7 cellular contexts compared by ENCODE assay signal in genomic region chr16:13956635-13957196, GRCh38. TPM values are rescaled to one million over a fixed set of nuclear protein-coding genes. Genes with fewer than 3 reads are reported as not detected.
A peak's percentile ranks its signal among the peaks of the same experiment; 100 is the strongest.
DNase-seq lines count a peak whose midpoint lies in the region; ATAC-seq and TF ChIP-seq lines count a peak whose summit lies in the region.

No MANE protein-coding gene starts in this region.

- peak overlapping the region; percentile 19; the same call in 1 of the 2 replicates for H3K4me3 ChIP-seq in GM12865 (ENCODE audit: low read depth, low read length)

- peak; percentile 11 for ATAC-seq in sciatic nerve
- no peak for ATAC-seq in esophagus mucosa
- no peak for ATAC-seq in GM19035 (IDR thresholded peaks at IDR 0.05; ENCODE audit: unreplicated experiment)

- peak overlapping the region; percentile 91 for H3K27ac ChIP-seq in caudate nucleus (ENCODE audit: low read depth, low read length)

- intact Hi-C loops in sciatic nerve (cut with DNase I) = no loop called here

- no peak for DNase-seq in GM12865 (ENCODE audit: low read depth)
- peak; percentile 2 for DNase-seq in HS-5 (ENCODE audit: low read depth)
- DNase-seq in caudate nucleus (lab: John Stamatoyannopoulos, UW) = no peak
- no peak for DNase-seq in sciatic nerve (ENCODE audit: low spot score)
- no peak for DNase-seq in SIG-M5 treated with dmso at 0.1 percent for 504 hours (lab: John Stamatoyannopoulos, UW; ENCODE audit: unreplicated experiment)

- TF ChIP-seq CTCF in GM12865 (IDR thresholded peaks at IDR 0.05; ENCODE audit: insufficient read depth, low read depth, low read length, missing control alignments) = no peak

RNA-seq across cellular contexts. Expression of gene ERCC4, which starts 36.8 kb away (rescaled TPM):
- total RNA-seq in sciatic nerve = 17.3 TPM
- 5.3 TPM for total RNA-seq in esophagus mucosa
